ENCODE assay signal across 1 cellular context in the genomic region with DNA sequence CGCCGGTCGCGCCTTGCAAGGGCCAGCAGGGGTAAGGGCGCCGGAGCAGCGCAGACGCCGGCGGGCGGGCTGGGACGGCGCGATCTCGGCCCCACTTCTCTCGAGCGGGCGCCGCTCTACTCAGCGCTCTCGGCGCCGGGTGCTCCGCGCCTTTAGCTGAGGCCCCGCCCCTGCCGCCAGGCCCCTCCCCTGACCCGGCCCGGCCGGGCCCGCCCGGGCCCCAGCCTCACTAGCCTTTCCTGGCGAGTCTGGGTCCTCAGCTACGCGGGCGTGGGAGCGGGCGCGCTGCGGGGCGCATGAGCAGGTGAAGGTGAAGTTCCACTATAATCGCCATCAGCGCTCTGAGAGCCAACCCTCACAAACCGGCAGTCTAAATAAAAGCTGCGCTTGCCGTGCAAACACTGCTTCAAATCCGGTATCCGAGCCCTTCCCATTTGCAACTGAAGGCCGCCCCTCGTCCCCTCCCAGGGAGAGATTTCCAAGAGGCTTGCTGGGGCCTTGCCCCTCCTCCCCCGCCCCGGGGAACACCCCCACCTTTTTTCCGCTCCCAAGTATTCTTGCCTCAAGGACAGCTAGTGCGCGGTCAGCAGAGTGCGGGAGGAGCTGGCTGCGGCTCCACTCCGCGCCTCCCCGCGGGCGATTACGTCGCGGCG.
TF ChIP-seq lines count a peak whose summit lies in the region.

A gene with protein sequence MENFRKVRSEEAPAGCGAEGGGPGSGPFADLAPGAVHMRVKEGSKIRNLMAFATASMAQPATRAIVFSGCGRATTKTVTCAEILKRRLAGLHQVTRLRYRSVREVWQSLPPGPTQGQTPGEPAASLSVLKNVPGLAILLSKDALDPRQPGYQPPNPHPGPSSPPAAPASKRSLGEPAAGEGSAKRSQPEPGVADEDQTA (minus strand): TSS at position 125 of the 653 bp plus-strand sequence. CDS start 189 bp downstream, outside the sequence.

TF ChIP-seq in HEK293, 187 proteins besides CTCF, POLR2A, EP300 and RAD21 (continued from another document and continues in another):
- TF ChIP-seq, protein P1, sequence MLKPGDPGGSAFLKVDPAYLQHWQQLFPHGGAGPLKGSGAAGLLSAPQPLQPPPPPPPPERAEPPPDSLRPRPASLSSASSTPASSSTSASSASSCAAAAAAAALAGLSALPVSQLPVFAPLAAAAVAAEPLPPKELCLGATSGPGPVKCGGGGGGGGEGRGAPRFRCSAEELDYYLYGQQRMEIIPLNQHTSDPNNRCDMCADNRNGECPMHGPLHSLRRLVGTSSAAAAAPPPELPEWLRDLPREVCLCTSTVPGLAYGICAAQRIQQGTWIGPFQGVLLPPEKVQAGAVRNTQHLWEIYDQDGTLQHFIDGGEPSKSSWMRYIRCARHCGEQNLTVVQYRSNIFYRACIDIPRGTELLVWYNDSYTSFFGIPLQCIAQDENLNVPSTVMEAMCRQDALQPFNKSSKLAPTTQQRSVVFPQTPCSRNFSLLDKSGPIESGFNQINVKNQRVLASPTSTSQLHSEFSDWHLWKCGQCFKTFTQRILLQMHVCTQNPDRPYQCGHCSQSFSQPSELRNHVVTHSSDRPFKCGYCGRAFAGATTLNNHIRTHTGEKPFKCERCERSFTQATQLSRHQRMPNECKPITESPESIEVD (tag by site-specific recombination; IDR thresholded peaks at IDR 0.05): no peak
- TF ChIP-seq, protein P2, sequence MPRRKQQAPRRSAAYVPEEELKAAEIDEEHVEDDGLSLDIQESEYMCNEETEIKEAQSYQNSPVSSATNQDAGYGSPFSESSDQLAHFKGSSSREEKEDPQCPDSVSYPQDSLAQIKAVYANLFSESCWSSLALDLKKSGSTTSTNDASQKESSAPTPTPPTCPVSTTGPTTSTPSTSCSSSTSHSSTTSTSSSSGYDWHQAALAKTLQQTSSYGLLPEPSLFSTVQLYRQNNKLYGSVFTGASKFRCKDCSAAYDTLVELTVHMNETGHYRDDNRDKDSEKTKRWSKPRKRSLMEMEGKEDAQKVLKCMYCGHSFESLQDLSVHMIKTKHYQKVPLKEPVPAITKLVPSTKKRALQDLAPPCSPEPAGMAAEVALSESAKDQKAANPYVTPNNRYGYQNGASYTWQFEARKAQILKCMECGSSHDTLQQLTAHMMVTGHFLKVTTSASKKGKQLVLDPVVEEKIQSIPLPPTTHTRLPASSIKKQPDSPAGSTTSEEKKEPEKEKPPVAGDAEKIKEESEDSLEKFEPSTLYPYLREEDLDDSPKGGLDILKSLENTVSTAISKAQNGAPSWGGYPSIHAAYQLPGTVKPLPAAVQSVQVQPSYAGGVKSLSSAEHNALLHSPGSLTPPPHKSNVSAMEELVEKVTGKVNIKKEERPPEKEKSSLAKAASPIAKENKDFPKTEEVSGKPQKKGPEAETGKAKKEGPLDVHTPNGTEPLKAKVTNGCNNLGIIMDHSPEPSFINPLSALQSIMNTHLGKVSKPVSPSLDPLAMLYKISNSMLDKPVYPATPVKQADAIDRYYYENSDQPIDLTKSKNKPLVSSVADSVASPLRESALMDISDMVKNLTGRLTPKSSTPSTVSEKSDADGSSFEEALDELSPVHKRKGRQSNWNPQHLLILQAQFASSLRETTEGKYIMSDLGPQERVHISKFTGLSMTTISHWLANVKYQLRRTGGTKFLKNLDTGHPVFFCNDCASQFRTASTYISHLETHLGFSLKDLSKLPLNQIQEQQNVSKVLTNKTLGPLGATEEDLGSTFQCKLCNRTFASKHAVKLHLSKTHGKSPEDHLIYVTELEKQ (tag by site-specific recombination; IDR thresholded peaks at IDR 0.05; ENCODE audit: borderline replicate concordance): no peak
- TF ChIP-seq SP2 (tag by site-specific recombination; IDR thresholded peaks at IDR 0.05): peak; percentile 62
- no peak for TF ChIP-seq ZNF140 (tag by site-specific recombination; IDR thresholded peaks at IDR 0.05)
- no peak for TF ChIP-seq ZNF623 (tag by site-specific recombination; IDR thresholded peaks at IDR 0.05)
- TF ChIP-seq ZNF561 (tag by site-specific recombination; IDR thresholded peaks at IDR 0.05; ENCODE audit: borderline replicate concordance): 0 out of 2 replicates have a peak, but pooled peaks have one; percentile 38
- TF ChIP-seq, protein P3, sequence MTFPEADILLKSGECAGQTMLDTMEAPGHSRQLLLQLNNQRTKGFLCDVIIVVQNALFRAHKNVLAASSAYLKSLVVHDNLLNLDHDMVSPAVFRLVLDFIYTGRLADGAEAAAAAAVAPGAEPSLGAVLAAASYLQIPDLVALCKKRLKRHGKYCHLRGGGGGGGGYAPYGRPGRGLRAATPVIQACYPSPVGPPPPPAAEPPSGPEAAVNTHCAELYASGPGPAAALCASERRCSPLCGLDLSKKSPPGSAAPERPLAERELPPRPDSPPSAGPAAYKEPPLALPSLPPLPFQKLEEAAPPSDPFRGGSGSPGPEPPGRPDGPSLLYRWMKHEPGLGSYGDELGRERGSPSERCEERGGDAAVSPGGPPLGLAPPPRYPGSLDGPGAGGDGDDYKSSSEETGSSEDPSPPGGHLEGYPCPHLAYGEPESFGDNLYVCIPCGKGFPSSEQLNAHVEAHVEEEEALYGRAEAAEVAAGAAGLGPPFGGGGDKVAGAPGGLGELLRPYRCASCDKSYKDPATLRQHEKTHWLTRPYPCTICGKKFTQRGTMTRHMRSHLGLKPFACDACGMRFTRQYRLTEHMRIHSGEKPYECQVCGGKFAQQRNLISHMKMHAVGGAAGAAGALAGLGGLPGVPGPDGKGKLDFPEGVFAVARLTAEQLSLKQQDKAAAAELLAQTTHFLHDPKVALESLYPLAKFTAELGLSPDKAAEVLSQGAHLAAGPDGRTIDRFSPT (tag by site-specific recombination; IDR thresholded peaks at IDR 0.05): no peak
- TF ChIP-seq ZNF132 (tag by site-specific recombination; IDR thresholded peaks at IDR 0.05; ENCODE audit: borderline replicate concordance): no peak
- TF ChIP-seq ZNF843 (tag by site-specific recombination; IDR thresholded peaks at IDR 0.05): peak; percentile 18; the same call in 1 of the 2 replicates
- TF ChIP-seq, protein P4, sequence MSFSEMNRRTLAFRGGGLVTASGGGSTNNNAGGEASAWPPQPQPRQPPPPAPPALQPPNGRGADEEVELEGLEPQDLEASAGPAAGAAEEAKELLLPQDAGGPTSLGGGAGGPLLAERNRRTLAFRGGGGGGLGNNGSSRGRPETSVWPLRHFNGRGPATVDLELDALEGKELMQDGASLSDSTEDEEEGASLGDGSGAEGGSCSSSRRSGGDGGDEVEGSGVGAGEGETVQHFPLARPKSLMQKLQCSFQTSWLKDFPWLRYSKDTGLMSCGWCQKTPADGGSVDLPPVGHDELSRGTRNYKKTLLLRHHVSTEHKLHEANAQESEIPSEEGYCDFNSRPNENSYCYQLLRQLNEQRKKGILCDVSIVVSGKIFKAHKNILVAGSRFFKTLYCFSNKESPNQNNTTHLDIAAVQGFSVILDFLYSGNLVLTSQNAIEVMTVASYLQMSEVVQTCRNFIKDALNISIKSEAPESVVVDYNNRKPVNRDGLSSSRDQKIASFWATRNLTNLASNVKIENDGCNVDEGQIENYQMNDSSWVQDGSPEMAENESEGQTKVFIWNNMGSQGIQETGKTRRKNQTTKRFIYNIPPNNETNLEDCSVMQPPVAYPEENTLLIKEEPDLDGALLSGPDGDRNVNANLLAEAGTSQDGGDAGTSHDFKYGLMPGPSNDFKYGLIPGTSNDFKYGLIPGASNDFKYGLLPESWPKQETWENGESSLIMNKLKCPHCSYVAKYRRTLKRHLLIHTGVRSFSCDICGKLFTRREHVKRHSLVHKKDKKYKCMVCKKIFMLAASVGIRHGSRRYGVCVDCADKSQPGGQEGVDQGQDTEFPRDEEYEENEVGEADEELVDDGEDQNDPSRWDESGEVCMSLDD (tag by site-specific recombination; IDR thresholded peaks at IDR 0.05): no peak
- TF ChIP-seq ZBTB7A (tag by site-specific recombination; IDR thresholded peaks at IDR 0.05; ENCODE audit: low read depth): no peak
- TF ChIP-seq MZF1 (tag by site-specific recombination; IDR thresholded peaks at IDR 0.05; ENCODE audit: borderline replicate concordance): no peak
- TF ChIP-seq YY1 (tag by site-specific recombination; IDR thresholded peaks at IDR 0.05): no peak
- TF ChIP-seq ZNF664 (tag by site-specific recombination; IDR thresholded peaks at IDR 0.05): no peak
- TF ChIP-seq ZNF571 (tag by site-specific recombination; IDR thresholded peaks at IDR 0.05): no peak
- TF ChIP-seq, protein P5, sequence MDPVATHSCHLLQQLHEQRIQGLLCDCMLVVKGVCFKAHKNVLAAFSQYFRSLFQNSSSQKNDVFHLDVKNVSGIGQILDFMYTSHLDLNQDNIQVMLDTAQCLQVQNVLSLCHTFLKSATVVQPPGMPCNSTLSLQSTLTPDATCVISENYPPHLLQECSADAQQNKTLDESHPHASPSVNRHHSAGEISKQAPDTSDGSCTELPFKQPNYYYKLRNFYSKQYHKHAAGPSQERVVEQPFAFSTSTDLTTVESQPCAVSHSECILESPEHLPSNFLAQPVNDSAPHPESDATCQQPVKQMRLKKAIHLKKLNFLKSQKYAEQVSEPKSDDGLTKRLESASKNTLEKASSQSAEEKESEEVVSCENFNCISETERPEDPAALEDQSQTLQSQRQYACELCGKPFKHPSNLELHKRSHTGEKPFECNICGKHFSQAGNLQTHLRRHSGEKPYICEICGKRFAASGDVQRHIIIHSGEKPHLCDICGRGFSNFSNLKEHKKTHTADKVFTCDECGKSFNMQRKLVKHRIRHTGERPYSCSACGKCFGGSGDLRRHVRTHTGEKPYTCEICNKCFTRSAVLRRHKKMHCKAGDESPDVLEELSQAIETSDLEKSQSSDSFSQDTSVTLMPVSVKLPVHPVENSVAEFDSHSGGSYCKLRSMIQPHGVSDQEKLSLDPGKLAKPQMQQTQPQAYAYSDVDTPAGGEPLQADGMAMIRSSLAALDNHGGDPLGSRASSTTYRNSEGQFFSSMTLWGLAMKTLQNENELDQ (tag by site-specific recombination; IDR thresholded peaks at IDR 0.05; ENCODE audit: low read depth): no peak
- TF ChIP-seq, protein P6, sequence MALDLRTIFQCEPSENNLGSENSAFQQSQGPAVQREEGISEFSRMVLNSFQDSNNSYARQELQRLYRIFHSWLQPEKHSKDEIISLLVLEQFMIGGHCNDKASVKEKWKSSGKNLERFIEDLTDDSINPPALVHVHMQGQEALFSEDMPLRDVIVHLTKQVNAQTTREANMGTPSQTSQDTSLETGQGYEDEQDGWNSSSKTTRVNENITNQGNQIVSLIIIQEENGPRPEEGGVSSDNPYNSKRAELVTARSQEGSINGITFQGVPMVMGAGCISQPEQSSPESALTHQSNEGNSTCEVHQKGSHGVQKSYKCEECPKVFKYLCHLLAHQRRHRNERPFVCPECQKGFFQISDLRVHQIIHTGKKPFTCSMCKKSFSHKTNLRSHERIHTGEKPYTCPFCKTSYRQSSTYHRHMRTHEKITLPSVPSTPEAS (tag by site-specific recombination; IDR thresholded peaks at IDR 0.05): no peak
- 0 out of 2 replicates have a peak, but pooled peaks have one; percentile 17 for TF ChIP-seq INSM2 (tag by site-specific recombination; IDR thresholded peaks at IDR 0.05)
- TF ChIP-seq ZBTB17 (tag by site-specific recombination; IDR thresholded peaks at IDR 0.05): peak; percentile 68
- no peak for TF ChIP-seq ZNF585B (tag by site-specific recombination; IDR thresholded peaks at IDR 0.05)
- TF ChIP-seq REPIN1 (tag by site-specific recombination; IDR thresholded peaks at IDR 0.05; ENCODE audit: low read depth): no peak
- TF ChIP-seq, protein P7, sequence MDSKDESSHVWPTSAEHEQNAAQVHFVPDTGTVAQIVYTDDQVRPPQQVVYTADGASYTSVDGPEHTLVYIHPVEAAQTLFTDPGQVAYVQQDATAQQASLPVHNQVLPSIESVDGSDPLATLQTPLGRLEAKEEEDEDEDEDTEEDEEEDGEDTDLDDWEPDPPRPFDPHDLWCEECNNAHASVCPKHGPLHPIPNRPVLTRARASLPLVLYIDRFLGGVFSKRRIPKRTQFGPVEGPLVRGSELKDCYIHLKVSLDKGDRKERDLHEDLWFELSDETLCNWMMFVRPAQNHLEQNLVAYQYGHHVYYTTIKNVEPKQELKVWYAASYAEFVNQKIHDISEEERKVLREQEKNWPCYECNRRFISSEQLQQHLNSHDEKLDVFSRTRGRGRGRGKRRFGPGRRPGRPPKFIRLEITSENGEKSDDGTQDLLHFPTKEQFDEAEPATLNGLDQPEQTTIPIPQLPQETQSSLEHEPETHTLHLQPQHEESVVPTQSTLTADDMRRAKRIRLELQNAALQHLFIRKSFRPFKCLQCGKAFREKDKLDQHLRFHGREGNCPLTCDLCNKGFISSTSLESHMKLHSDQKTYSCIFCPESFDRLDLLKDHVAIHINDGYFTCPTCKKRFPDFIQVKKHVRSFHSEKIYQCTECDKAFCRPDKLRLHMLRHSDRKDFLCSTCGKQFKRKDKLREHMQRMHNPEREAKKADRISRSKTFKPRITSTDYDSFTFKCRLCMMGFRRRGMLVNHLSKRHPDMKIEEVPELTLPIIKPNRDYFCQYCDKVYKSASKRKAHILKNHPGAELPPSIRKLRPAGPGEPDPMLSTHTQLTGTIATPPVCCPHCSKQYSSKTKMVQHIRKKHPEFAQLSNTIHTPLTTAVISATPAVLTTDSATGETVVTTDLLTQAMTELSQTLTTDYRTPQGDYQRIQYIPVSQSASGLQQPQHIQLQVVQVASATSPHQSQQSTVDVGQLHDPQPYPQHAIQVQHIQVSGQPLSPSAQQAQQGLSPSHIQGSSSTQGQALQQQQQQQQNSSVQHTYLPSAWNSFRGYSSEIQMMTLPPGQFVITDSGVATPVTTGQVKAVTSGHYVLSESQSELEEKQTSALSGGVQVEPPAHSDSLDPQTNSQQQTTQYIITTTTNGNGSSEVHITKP (tag by site-specific recombination; IDR thresholded peaks at IDR 0.05): peak; percentile 63
- TF ChIP-seq, protein P8, sequence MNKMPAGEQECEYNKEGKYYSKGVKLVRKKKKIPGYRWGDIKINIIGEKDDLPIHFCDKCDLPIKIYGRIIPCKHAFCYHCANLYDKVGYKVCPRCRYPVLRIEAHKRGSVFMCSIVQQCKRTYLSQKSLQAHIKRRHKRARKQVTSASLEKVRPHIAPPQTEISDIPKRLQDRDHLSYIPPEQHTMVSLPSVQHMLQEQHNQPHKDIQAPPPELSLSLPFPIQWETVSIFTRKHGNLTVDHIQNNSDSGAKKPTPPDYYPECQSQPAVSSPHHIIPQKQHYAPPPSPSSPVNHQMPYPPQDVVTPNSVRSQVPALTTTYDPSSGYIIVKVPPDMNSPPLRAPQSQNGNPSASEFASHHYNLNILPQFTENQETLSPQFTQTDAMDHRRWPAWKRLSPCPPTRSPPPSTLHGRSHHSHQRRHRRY (tag by site-specific recombination; IDR thresholded peaks at IDR 0.05): no peak
- TF ChIP-seq ZNF292 (tag by site-specific recombination; IDR thresholded peaks at IDR 0.05; ENCODE audit: borderline replicate concordance, low read depth): no peak
- TF ChIP-seq ZNF239 (tag by site-specific recombination; IDR thresholded peaks at IDR 0.05): no peak
- TF ChIP-seq ZNF221 (tag by site-specific recombination; IDR thresholded peaks at IDR 0.05; ENCODE audit: borderline replicate concordance): no peak
- no peak for TF ChIP-seq ZBTB1 (tag by site-specific recombination; IDR thresholded peaks at IDR 0.05)
- no peak for TF ChIP-seq ZNF121 (tag by site-specific recombination; IDR thresholded peaks at IDR 0.05)
